Comparison of ENCODE assay signal across 8 cellular contexts in genomic region chr16:29155126-29155525, GRCh38.
DNase-seq lines count a peak whose midpoint lies in the region; ATAC-seq and TF ChIP-seq lines count a peak whose summit lies in the region.
"Not testable (repeated sequence)": the region's sequence is repeated elsewhere in the genome, so short reads cannot be mapped to it uniquely, and the experiment has no call there.

No MANE protein-coding gene starts in this region.

- not testable (repeated sequence) for H3K23ac ChIP-seq in H9 (ENCODE audit: insufficient read length, low read depth, low read length)

- peak; percentile 34 to 39 for ATAC-seq in activated CD4-positive, CD25-positive, alpha-beta regulatory T cell treated with anti-CD3 and anti-CD28 coated beads, Interleukin-2, amount 50 U/mL, for 24 hours
- peak; percentile 39 to 41 for ATAC-seq in activated T-cell treated with anti-CD3 and anti-CD28 coated beads, Interleukin-2, amount 50 U/mL, for 72 hours (replicated peaks in 1 of 2)
- peak; percentile 68 for ATAC-seq in activated naive CD8-positive, alpha-beta T cell treated with anti-CD3 and anti-CD28 coated beads, Interleukin-2, amount 10 ng/mL, durations not matched to agents 7 days and 5 days (ENCODE audit: low read depth)
- not testable (repeated sequence) for ATAC-seq in Right ventricle myocardium inferior
- peak; percentile 41 to 50 for ATAC-seq in natural killer cell treated with Interleukin-12 subunit alpha and Interleukin-12 subunit beta and Interleukin-15 and Interleukin-18, amount 100 ng/mL, for 72 hours

- not testable (repeated sequence) for H3K27ac ChIP-seq in H9 (ENCODE audit: insufficient read length, low read depth, low read length)

- not testable (repeated sequence) for H3K9me3 Mint-ChIP-seq in H9; activated T-cell treated with anti-CD3 and anti-CD28 coated beads, Interleukin-2, amount 50 U/mL, for 72 hours; activated naive CD8-positive, alpha-beta T cell treated with anti-CD3 and anti-CD28 coated beads, Interleukin-2, amount 10 ng/mL, durations not matched to agents 7 days and 5 days; natural killer cell treated with Interleukin-12 subunit alpha and Interleukin-12 subunit beta and Interleukin-15 and Interleukin-18, amount 100 ng/mL, for 72 hours

- not testable (repeated sequence) for H2BK15ac ChIP-seq in H9 (ENCODE audit: low read depth, low read length)

- not testable (repeated sequence) for H4K20me1 ChIP-seq in H9 (ENCODE audit: control insufficient read depth, insufficient read depth, insufficient read length)

- H3K4me3 Mint-ChIP-seq in H9; activated T-cell treated with anti-CD3 and anti-CD28 coated beads, Interleukin-2, amount 50 U/mL, for 72 hours; natural killer cell treated with Interleukin-12 subunit alpha and Interleukin-12 subunit beta and Interleukin-15 and Interleukin-18, amount 100 ng/mL, for 72 hours: not testable (repeated sequence)
- peak overlapping the region; percentile 30 for H3K4me3 Mint-ChIP-seq in activated naive CD8-positive, alpha-beta T cell treated with anti-CD3 and anti-CD28 coated beads, Interleukin-2, amount 10 ng/mL, durations not matched to agents 7 days and 5 days

- peak overlapping the region in 2 of 3 experiments; percentile 25 to 27; a peak in 1 of 7 replicates for H3K27ac Mint-ChIP-seq in H9
- not testable (repeated sequence) for H3K27ac Mint-ChIP-seq in activated T-cell treated with anti-CD3 and anti-CD28 coated beads, Interleukin-2, amount 50 U/mL, for 72 hours
- peak overlapping the region; percentile 82 for H3K27ac Mint-ChIP-seq in activated naive CD8-positive, alpha-beta T cell treated with anti-CD3 and anti-CD28 coated beads, Interleukin-2, amount 10 ng/mL, durations not matched to agents 7 days and 5 days
- peak overlapping the region in 1 of 2 donors; percentile 29 for H3K27ac Mint-ChIP-seq in natural killer cell treated with Interleukin-12 subunit alpha and Interleukin-12 subunit beta and Interleukin-15 and Interleukin-18, amount 100 ng/mL, for 72 hours

- H3K79me2 ChIP-seq in H9 (ENCODE audit: insufficient read depth, low read length), result not testable (repeated sequence)

- H2BK120ac ChIP-seq in H9 (ENCODE audit: low read depth, low read length, poor library complexity, severe bottlenecking), result not testable (repeated sequence)

- H3K56ac ChIP-seq in H9 (ENCODE audit: insufficient read length, low read depth, low read length), result not testable (repeated sequence)

- H3K14ac ChIP-seq in H9 (ENCODE audit: insufficient read depth, low read length), result not testable (repeated sequence)

- intact Hi-C loops in Right ventricle myocardium inferior (cut with DNase I), result not testable (repeated sequence)

- not testable (repeated sequence) for H3K4me1 ChIP-seq in H9 (ENCODE audit: insufficient read depth, low read length)

- H3K79me1 ChIP-seq in H9 (ENCODE audit: insufficient read depth, low read depth, low read length, poor library complexity, severe bottlenecking), result not testable (repeated sequence)

- not testable (repeated sequence) for H3K18ac ChIP-seq in H9 (ENCODE audit: insufficient read length, low read depth, low read length)

- not testable (repeated sequence) for H2AFZ ChIP-seq in H9 (ENCODE audit: low read length)

- H4K5ac ChIP-seq in H9 (ENCODE audit: insufficient read length, low read depth, low read length), result not testable (repeated sequence)

- not testable (repeated sequence) for TF ChIP-seq CTCF in H9 (conservative IDR thresholded peaks at IDR 0.05)

- DNase-seq in AG08395 (ENCODE audit: low spot score) (peak; percentile 16), Right ventricle myocardium inferior (ENCODE audit: missing footprints) (peak; percentile 32)
- not testable (repeated sequence) for DNase-seq in H9; activated T-cell treated with anti-CD3 and anti-CD28 coated beads, Interleukin-2, amount 50 U/mL, for 72 hours; activated naive CD8-positive, alpha-beta T cell treated with anti-CD3 and anti-CD28 coated beads, Interleukin-2, amount 10 ng/mL, durations not matched to agents 7 days and 5 days; natural killer cell treated with Interleukin-12 subunit alpha and Interleukin-12 subunit beta and Interleukin-15 and Interleukin-18, amount 100 ng/mL, for 72 hours (ENCODE audit: low spot score)
- DNase-seq in stimulated activated naive CD4-positive, alpha-beta T cell (lab: John Stamatoyannopoulos, UW), result peak; percentile 18 to 70 (median 52)

- not testable (repeated sequence) for H2BK12ac ChIP-seq in H9 (ENCODE audit: insufficient read length, low read depth, low read length)

- H3K27me3 Mint-ChIP-seq in H9 (ENCODE audit: low read depth); activated T-cell treated with anti-CD3 and anti-CD28 coated beads, Interleukin-2, amount 50 U/mL, for 72 hours (ENCODE audit: low read depth); activated naive CD8-positive, alpha-beta T cell treated with anti-CD3 and anti-CD28 coated beads, Interleukin-2, amount 10 ng/mL, durations not matched to agents 7 days and 5 days; natural killer cell treated with Interleukin-12 subunit alpha and Interleukin-12 subunit beta and Interleukin-15 and Interleukin-18, amount 100 ng/mL, for 72 hours: not testable (repeated sequence)

- not testable (repeated sequence) for H2BK20ac ChIP-seq in H9 (ENCODE audit: low read depth, low read length, poor library complexity, severe bottlenecking)

- POLR2A ChIA-PET in activated naive CD8-positive, alpha-beta T cell treated with anti-CD3 and anti-CD28 coated beads, Interleukin-2, amount 10 ng/mL, durations not matched to agents 7 days and 5 days (lab: Charles Lee), result not testable (repeated sequence)

- not testable (repeated sequence) for H2BK5ac ChIP-seq in H9 (ENCODE audit: insufficient read length, low read length)

- H3K9me3 ChIP-seq in H9 (ENCODE audit: control insufficient read depth, low read depth, low read length), result not testable (repeated sequence)

- not testable (repeated sequence) for H3K4ac ChIP-seq in H9 (ENCODE audit: low read depth, low read length)

- not testable (repeated sequence) for H3K23me2 ChIP-seq in H9 (ENCODE audit: insufficient read length, low read depth, low read length, poor library complexity, severe bottlenecking)

- not testable (repeated sequence) for H3K9ac ChIP-seq in H9 (ENCODE audit: extremely low read depth, insufficient read length, low read length)

- not testable (repeated sequence) for H4K91ac ChIP-seq in H9 (ENCODE audit: insufficient read length, low read depth, low read length)

- H3K36me3 Mint-ChIP-seq in H9 (ENCODE audit: insufficient read depth in 1 of 3, low read depth in 3 of 3); activated T-cell treated with anti-CD3 and anti-CD28 coated beads, Interleukin-2, amount 50 U/mL, for 72 hours (ENCODE audit: insufficient read depth in 2 of 2); activated naive CD8-positive, alpha-beta T cell treated with anti-CD3 and anti-CD28 coated beads, Interleukin-2, amount 10 ng/mL, durations not matched to agents 7 days and 5 days; natural killer cell treated with Interleukin-12 subunit alpha and Interleukin-12 subunit beta and Interleukin-15 and Interleukin-18, amount 100 ng/mL, for 72 hours: not testable (repeated sequence)

- H3K4me1 Mint-ChIP-seq in H9, result peaks cover 20 to 28% of the 10 kb centered on the region in 2 experiments
- peaks cover 51% of the 10 kb centered on the region for H3K4me1 Mint-ChIP-seq in activated T-cell treated with anti-CD3 and anti-CD28 coated beads, Interleukin-2, amount 50 U/mL, for 72 hours (ENCODE audit: low read depth)
- H3K4me1 Mint-ChIP-seq in activated naive CD8-positive, alpha-beta T cell treated with anti-CD3 and anti-CD28 coated beads, Interleukin-2, amount 10 ng/mL, durations not matched to agents 7 days and 5 days, result peaks cover 24% of the 10 kb centered on the region
- peaks cover 32 to 40% of the 10 kb centered on the region in 2 donors for H3K4me1 Mint-ChIP-seq in natural killer cell treated with Interleukin-12 subunit alpha and Interleukin-12 subunit beta and Interleukin-15 and Interleukin-18, amount 100 ng/mL, for 72 hours (ENCODE audit: low read depth in 2 of 2)

- not testable (repeated sequence) for H4K8ac ChIP-seq in H9 (replicated peaks; ENCODE audit: insufficient read length, low read depth, low read length)

- not testable (repeated sequence) for H3K27me3 ChIP-seq in H9 (ENCODE audit: insufficient read depth, low read length)

- H2AK5ac ChIP-seq in H9 (ENCODE audit: insufficient read length, low read length), result not testable (repeated sequence)

- not testable (repeated sequence) for H3T11ph ChIP-seq in H9 (ENCODE audit: low read length)

- H3K4me2 ChIP-seq in H9 (ENCODE audit: insufficient read depth, insufficient read length, low read length), result not testable (repeated sequence)

- WGBS in H9 (ENCODE audit: extremely low coverage, insufficient read length, low lambda C conversion rate), result no CpG with 5 or more reads among the region's 14 CpGs
